In genomic region chr2:236527198-236527640, GRCh38 we compare ENCODE assay signal across 23 cellular contexts. TPM values are rescaled to one million over a fixed set of nuclear protein-coding genes. Genes with fewer than 3 reads are reported as not detected.
A peak's percentile ranks its signal among the peaks of the same experiment; 100 is the strongest.
DNase-seq lines count a peak whose midpoint lies in the region; FAIRE-seq and TF ChIP-seq lines count a peak whose summit lies in the region.
"Had no signal": no experiment of that assay in that cellular context is flagged by ENCODE, and none has a peak within 500 bp of the region (broad histone marks: within the 10 kb centered on the region; RNA-seq: fewer than 3 reads in every experiment).

No MANE protein-coding gene starts in this region.

- H4K8ac ChIP-seq in mesenchymal stem cell (ENCODE audit: low read length) (no peak overlapping the region), trophoblast cell (ENCODE audit: low read depth, low read length) (peak overlapping the region; percentile 42)

- H3K4me1 Mint-ChIP-seq in astrocyte (ENCODE audit: low read depth, unreplicated experiment), result peaks cover 11% of the 10 kb centered on the region
- H3K4me1 Mint-ChIP-seq: CD4-positive, alpha-beta memory T cell had no signal

- H3K18ac ChIP-seq in mesenchymal stem cell (ENCODE audit: low read depth in 1 of 2, low read length in 2 of 2) (no peak overlapping the region), trophoblast cell (ENCODE audit: low read length) (no peak overlapping the region)

- no peak overlapping the region for H2AFZ ChIP-seq in astrocyte (ENCODE audit: low read depth, low read length)
- H2AFZ ChIP-seq in mesenchymal stem cell (ENCODE audit: low read depth, low read length), result no peak overlapping the region
- peak overlapping the region; percentile 68 for H2AFZ ChIP-seq in trophoblast cell (ENCODE audit: insufficient read depth, low read length, poor library complexity)
- no peak overlapping the region for H2AFZ ChIP-seq in OCI-LY7 (ENCODE audit: low read length)

- POLR2A ChIA-PET in OCI-LY7 (lab: Charles Lee), result interaction anchor here (1.1 kb wide), 1 partner anchor 15 kb away, joined by 5 read pairs; no protein-coding TSS in a partner anchor

- DNase-seq in GM19239 (ENCODE audit: insufficient read length, low spot score) (no peak), astrocyte (ENCODE audit: low read depth) (peak; percentile 53), mesenchymal stem cell (peak; percentile 40), trophoblast cell (peak; percentile 56 to 92), OCI-LY7 (ENCODE audit: low spot score) (no peak), midbrain (lab: John Stamatoyannopoulos, UW) (no peak), iPS-NIHi11 (ENCODE audit: low spot score) (no peak)
- no peak for DNase-seq in effector CD8-positive, alpha-beta T cell (lab: John Stamatoyannopoulos, UW)
- DNase-seq: 8988T; Caco-2; CD4-positive, alpha-beta memory T cell; DND-41; Karpas-422; NCI-H1694; NCI-H2081; NCI-H2171; NCI-H345; NCI-H524; Peyer's patch; SJCRH30 had no signal

- H2BK5ac ChIP-seq in mesenchymal stem cell (ENCODE audit: low read depth, low read length, poor library complexity, severe bottlenecking), result no peak overlapping the region
- no peak overlapping the region for H2BK5ac ChIP-seq in trophoblast cell (ENCODE audit: low read depth, low read length, poor library complexity)

- no peaks in the 10 kb centered on the region for H4K20me1 ChIP-seq in astrocyte (ENCODE audit: insufficient read depth, low read length)
- H4K20me1 ChIP-seq in OCI-LY7 (ENCODE audit: insufficient read depth, low read length), result no peaks in the 10 kb centered on the region
- H4K20me1 ChIP-seq: BLaER1 treated with 17β-estradiol and CSF1 and Interleukin-3, amounts not matched to agents 10 nM and 100 nM had no signal

- H3K36me3 ChIP-seq in astrocyte (ENCODE audit: insufficient read depth, low read length), result no peaks in the 10 kb centered on the region
- no peaks in the 10 kb centered on the region for H3K36me3 ChIP-seq in mesenchymal stem cell (ENCODE audit: control insufficient read depth in 1 of 2, insufficient read depth in 2 of 2, low read depth in 1 of 2, low read length in 2 of 2)
- no peaks in the 10 kb centered on the region for H3K36me3 ChIP-seq in trophoblast cell (ENCODE audit: control insufficient read depth in 1 of 2, insufficient read depth in 2 of 2, low read length in 2 of 2)
- no peaks in the 10 kb centered on the region for H3K36me3 ChIP-seq in OCI-LY7 (ENCODE audit: insufficient read depth, low read length)
- H3K36me3 ChIP-seq: BLaER1 treated with 17β-estradiol and CSF1 and Interleukin-3, amounts not matched to agents 10 nM and 100 nM; Peyer's patch; SJCRH30 had no signal

- H3K9ac ChIP-seq in astrocyte (ENCODE audit: low read length), result no peak overlapping the region
- no peak overlapping the region for H3K9ac ChIP-seq in mesenchymal stem cell (ENCODE audit: low read length)
- H3K9ac ChIP-seq in trophoblast cell (ENCODE audit: low read length), result no peak overlapping the region
- H3K9ac ChIP-seq: BLaER1 treated with 17β-estradiol and CSF1 and Interleukin-3, amounts not matched to agents 10 nM and 100 nM had no signal

- H3K27ac ChIP-seq in astrocyte (ENCODE audit: low read depth, low read length) (no peak overlapping the region), mesenchymal stem cell (ENCODE audit: low read length, poor library complexity, severe bottlenecking) (no peak overlapping the region), trophoblast cell (ENCODE audit: low read depth, low read length) (peak overlapping the region; percentile 45), OCI-LY7 (ENCODE audit: low read depth, low read length, poor library complexity, severe bottlenecking) (no peak overlapping the region)
- H3K27ac ChIP-seq: BLaER1 treated with 17β-estradiol and CSF1 and Interleukin-3, amounts not matched to agents 10 nM and 100 nM; Peyer's patch; SJCRH30 had no signal

- no peak overlapping the region for H3K4me2 ChIP-seq in astrocyte (ENCODE audit: low read length)
- H3K4me2 ChIP-seq in mesenchymal stem cell (ENCODE audit: low read length, poor library complexity, severe bottlenecking), result no peak overlapping the region
- H3K4me2 ChIP-seq in trophoblast cell (ENCODE audit: low read length), result no peak overlapping the region
- no peak overlapping the region for H3K4me2 ChIP-seq in OCI-LY7 (ENCODE audit: low read length)
- H3K4me2 ChIP-seq: BLaER1 treated with 17β-estradiol and CSF1 and Interleukin-3, amounts not matched to agents 10 nM and 100 nM had no signal

- no peaks in the 10 kb centered on the region for H3K4me1 ChIP-seq in astrocyte (ENCODE audit: insufficient read depth, low read length)
- no peaks in the 10 kb centered on the region for H3K4me1 ChIP-seq in mesenchymal stem cell (ENCODE audit: control insufficient read depth, insufficient read depth, low read depth, low read length)
- H3K4me1 ChIP-seq in trophoblast cell (ENCODE audit: control insufficient read depth in 1 of 2, insufficient read depth in 2 of 2, low read length in 2 of 2), result peaks cover 3 to 7% of the 10 kb centered on the region in 2 experiments
- H3K4me1 ChIP-seq in OCI-LY7 (ENCODE audit: insufficient read depth, low read length, poor library complexity, severe bottlenecking), result no peaks in the 10 kb centered on the region
- H3K4me1 ChIP-seq: Caco-2, Peyer's patch, SJCRH30 had no signal

- H3K4me3 ChIP-seq in astrocyte (ENCODE audit: insufficient read depth, low read depth, low read length) (no peak overlapping the region), mesenchymal stem cell (ENCODE audit: insufficient read depth in 1 of 2, low read depth in 1 of 2, low read length in 2 of 2) (no peak overlapping the region), trophoblast cell (ENCODE audit: low read depth, low read length) (no peak overlapping the region), OCI-LY7 (ENCODE audit: low read depth, low read length, poor library complexity, severe bottlenecking) (no peak overlapping the region)
- H3K4me3 ChIP-seq: BLaER1 treated with 17β-estradiol and CSF1 and Interleukin-3, amounts not matched to agents 10 nM and 100 nM; GM12878; Peyer's patch; SJCRH30 had no signal

- H3K9me2 ChIP-seq in OCI-LY7 (ENCODE audit: insufficient read depth, low read length), result no peaks in the 10 kb centered on the region

- no peak overlapping the region for H3K27ac Mint-ChIP-seq in astrocyte (ENCODE audit: unreplicated experiment)
- H3K27ac Mint-ChIP-seq: CD4-positive, alpha-beta memory T cell had no signal

- no peak overlapping the region for H3K4ac ChIP-seq in mesenchymal stem cell (ENCODE audit: low read depth in 1 of 2, low read length in 2 of 2)
- no peak overlapping the region for H3K4ac ChIP-seq in trophoblast cell (ENCODE audit: low read depth, low read length)

- H3K79me2 ChIP-seq in astrocyte (ENCODE audit: insufficient read depth, low read length), result no peaks in the 10 kb centered on the region
- H3K79me2 ChIP-seq in trophoblast cell (ENCODE audit: control insufficient read depth, insufficient read depth, low read length, poor library complexity), result no peaks in the 10 kb centered on the region
- H3K79me2 ChIP-seq in OCI-LY7 (ENCODE audit: insufficient read depth, low read depth, low read length), result no peaks in the 10 kb centered on the region

- WGBS in mesenchymal stem cell, result 22% methylated on average over 9 of the region's 9 CpGs
- no CpG with 5 or more reads among the region's 9 CpGs for WGBS in trophoblast cell (ENCODE audit: extremely low coverage, insufficient coverage, insufficient read length)

- peaks cover 21% of the 10 kb centered on the region for H3K27me3 Mint-ChIP-seq in astrocyte (ENCODE audit: low read depth, unreplicated experiment)

- no peak overlapping the region for H4K91ac ChIP-seq in mesenchymal stem cell (ENCODE audit: low read length)
- H4K91ac ChIP-seq in trophoblast cell (ENCODE audit: low read depth, low read length), result peak overlapping the region; percentile 34

- peak; percentile 14 for FAIRE-seq in GM19239 (lab: Jason Lieb, UNC)
- no peak for FAIRE-seq in astrocyte (lab: Jason Lieb, UNC)
- FAIRE-seq: H54 had no signal

- H2BK120ac ChIP-seq in mesenchymal stem cell (ENCODE audit: low read depth, low read length), result no peak overlapping the region
- no peak overlapping the region for H2BK120ac ChIP-seq in trophoblast cell (ENCODE audit: insufficient read depth, low read length, poor library complexity)

- TF ChIP-seq CTCF in astrocyte (IDR thresholded peaks at IDR 0.05; ENCODE audit: insufficient read depth, low read depth, low read length) (no peak), OCI-LY7 (conservative IDR thresholded peaks at IDR 0.05; ENCODE audit: low read length) (no peak)

- intact Hi-C loops in OCI-LY7 (cut with micrococcal nuclease; ENCODE audit: unreplicated experiment), result no loop called here

- H3K9me3 Mint-ChIP-seq in astrocyte (ENCODE audit: unreplicated experiment), result no peaks in the 10 kb centered on the region
- H3K9me3 Mint-ChIP-seq: CD4-positive, alpha-beta memory T cell had no signal

- no peak overlapping the region for H2BK15ac ChIP-seq in mesenchymal stem cell (ENCODE audit: low read depth, poor library complexity, severe bottlenecking)

- H3K36me3 Mint-ChIP-seq in astrocyte (ENCODE audit: low read depth, unreplicated experiment), result peaks cover 2% of the 10 kb centered on the region
- H3K36me3 Mint-ChIP-seq: CD4-positive, alpha-beta memory T cell had no signal

- H3K4me3 Mint-ChIP-seq in astrocyte (ENCODE audit: unreplicated experiment), result no peak overlapping the region
- H3K4me3 Mint-ChIP-seq: CD4-positive, alpha-beta memory T cell had no signal

- no peak overlapping the region for H3K14ac ChIP-seq in mesenchymal stem cell (ENCODE audit: low read length in 2 of 2)
- H3K14ac ChIP-seq in trophoblast cell (ENCODE audit: low read length), result no peak overlapping the region

- H3K79me1 ChIP-seq in mesenchymal stem cell (replicated peaks; ENCODE audit: low read length, poor library complexity, severe bottlenecking) (no peaks in the 10 kb centered on the region), trophoblast cell (ENCODE audit: low read length) (peaks cover 5% of the 10 kb centered on the region)

- BruUV-seq in OCI-LY7 (replicated peaks; lab: Mats Ljungman, UMichigan), result no TSS peak

- H3K23ac ChIP-seq in mesenchymal stem cell (ENCODE audit: low read length in 2 of 2) (no peak overlapping the region), trophoblast cell (ENCODE audit: low read length) (no peak overlapping the region)

- H3K27me3 ChIP-seq in astrocyte (ENCODE audit: insufficient read depth, low read length), result no peaks in the 10 kb centered on the region
- H3K27me3 ChIP-seq in mesenchymal stem cell (ENCODE audit: control insufficient read depth in 1 of 2, insufficient read depth in 1 of 2, low read length in 2 of 2), result peaks cover 5 to 16% of the 10 kb centered on the region in 2 experiments
- no peaks in the 10 kb centered on the region for H3K27me3 ChIP-seq in trophoblast cell (ENCODE audit: insufficient read depth, low read length)
- H3K27me3 ChIP-seq: BLaER1 treated with 17β-estradiol and CSF1 and Interleukin-3, amounts not matched to agents 10 nM and 100 nM; Peyer's patch; SJCRH30 had no signal

- H2BK12ac ChIP-seq in mesenchymal stem cell (ENCODE audit: low read length in 2 of 2) (no peak overlapping the region), trophoblast cell (ENCODE audit: low read length) (peak overlapping the region; percentile 31)

- CTCF ChIA-PET in OCI-LY7 (lab: Charles Lee; ENCODE audit: unreplicated experiment), result no interaction called here

- H2AK5ac ChIP-seq in mesenchymal stem cell (ENCODE audit: low read length, severe bottlenecking) (no peak overlapping the region), trophoblast cell (ENCODE audit: low read length) (no peak overlapping the region)

- H4K12ac ChIP-seq in trophoblast cell (ENCODE audit: low read depth, low read length), result no peak overlapping the region

- no peaks in the 10 kb centered on the region for H3K9me3 ChIP-seq in astrocyte (ENCODE audit: insufficient read depth, low read depth, low read length)
- no peaks in the 10 kb centered on the region for H3K9me3 ChIP-seq in mesenchymal stem cell (ENCODE audit: control insufficient read depth, low read length)
- H3K9me3 ChIP-seq in trophoblast cell (ENCODE audit: insufficient read depth, low read depth, low read length), result peaks cover 2% of the 10 kb centered on the region
- H3K9me3 ChIP-seq in OCI-LY7 (ENCODE audit: low read length), result no peaks in the 10 kb centered on the region
- H3K9me3 ChIP-seq: Caco-2, Peyer's patch, SJCRH30 had no signal

RNA-seq across cellular contexts. Expression of gene ACKR3, which starts 42.4 kb away (rescaled TPM):
- 72.7 and 88.3 TPM in 2 replicates for total RNA-seq in astrocyte
- polyA plus RNA-seq in mesenchymal stem cell (2013, experiment 1 of 2), result 40.4 TPM
- 43.3 TPM for polyA plus RNA-seq in mesenchymal stem cell (2013, experiment 2 of 2)
- polyA plus RNA-seq in trophoblast cell (2013), result 301 and 313 TPM in 2 replicates
- 1.5 and 2.1 TPM in 2 replicates for total RNA-seq in OCI-LY7 (2014; rRNA removed; shearing (Covaris generic))
- 0.33 and 0.46 TPM in 2 replicates for total RNA-seq in OCI-LY7 (2022)

Comparison
In these comparisons a context has a peak if more than half of its experiments do, and no peak if none do; other contexts are left out.
1. DNase-seq: peak in astrocyte (single experiment), mesenchymal stem cell (single experiment) and trophoblast cell (2 of 2); none in GM19239 (single experiment), OCI-LY7 (single experiment), midbrain (single experiment), iPS-NIHi11 (single experiment) and effector CD8-positive, alpha-beta T cell (single experiment).
2. RNA of gene ACKR3, which starts 42.4 kb away (total RNA-seq): 72.7 to 88.3 TPM in astrocyte; 0.33 to 2.1 TPM in OCI-LY7; every median in the first group is over 10 times any median in the second.